ENCODE assay signal across 8 cellular contexts in genomic region chr10:15419279-15419874, GRCh38. TPM values are rescaled to one million over a fixed set of nuclear protein-coding genes. Genes with fewer than 3 reads are reported as not detected.
DNase-seq lines count a peak whose midpoint lies in the region; ATAC-seq, FAIRE-seq and TF ChIP-seq lines count a peak whose summit lies in the region.

No MANE protein-coding gene starts in this region.

- no peak for TF ChIP-seq POLR2A in GM12878 (IDR thresholded peaks at IDR 0.05; ENCODE audit: low read depth, low read length)

- no peaks in the 10 kb centered on the region for H3K36me3 ChIP-seq in GM12878 (ENCODE audit: control insufficient read depth in 2 of 2, insufficient read depth in 2 of 2, low read length in 1 of 2)
- H3K36me3 ChIP-seq in keratinocyte (ENCODE audit: control insufficient read depth in 2 of 2, extremely low read depth in 1 of 2, insufficient read depth in 2 of 2, low read length in 2 of 2) = no peaks in the 10 kb centered on the region

- H3K4me1 Mint-ChIP-seq in CD4-positive, alpha-beta T cell (ENCODE audit: low read depth) = no peaks in the 10 kb centered on the region

- ATAC-seq in CD4-positive, alpha-beta T cell (ENCODE audit: poor library complexity) = no peak
- peak; percentile 48 for ATAC-seq in GM18870 (IDR thresholded peaks at IDR 0.05; ENCODE audit: unreplicated experiment)
- ATAC-seq in GM12878 = peak; percentile 73
- no peak for ATAC-seq in GM19023 (IDR thresholded peaks at IDR 0.05; ENCODE audit: unreplicated experiment)

- H4K20me1 ChIP-seq in GM12878 (ENCODE audit: control insufficient read depth, insufficient read depth) = no peaks in the 10 kb centered on the region
- H4K20me1 ChIP-seq in keratinocyte (ENCODE audit: control insufficient read depth, extremely low read depth, insufficient read depth, low read length) = no peaks in the 10 kb centered on the region

- no peaks in the 10 kb centered on the region for H3K79me2 ChIP-seq in GM12878 (ENCODE audit: control insufficient read depth, insufficient read depth, low read length)
- no peaks in the 10 kb centered on the region for H3K79me2 ChIP-seq in keratinocyte (ENCODE audit: control insufficient read depth, insufficient read depth, low read length)

- SMC1A ChIA-PET in GM12878 (lab: Charles Lee; ENCODE audit: uncharacterized antibody, unreplicated experiment) = no interaction called here

- peak in 4 of 10 experiments; percentile 3 to 25 (median 14) for DNase-seq in CD4-positive, alpha-beta T cell
- DNase-seq in NCI-H82 treated with DMSO at 0.1 percent for 48 hours (lab: John Stamatoyannopoulos, UW; ENCODE audit: unreplicated experiment) (peak; percentile 12), GM12878 (ENCODE audit: low read depth, low spot score) (no peak), keratinocyte (ENCODE audit: low read depth, low spot score) (no peak), HTR-8/SVneo (ENCODE audit: insufficient read length, low spot score) (no peak)
- DNase-seq in stimulated activated CD8-positive, alpha-beta memory T cell treated with anti-CD3 and anti-CD28 coated beads, Interleukin-4, amount 100 ng/mL, for 48 hours = peak; percentile 43

- H3K9me1 ChIP-seq in keratinocyte (ENCODE audit: control insufficient read depth, extremely low read depth, insufficient read depth, low read length) = no peaks in the 10 kb centered on the region

- RAD21 ChIA-PET in GM12878 (lab: Charles Lee; ENCODE audit: unreplicated experiment) = no interaction called here

- CTCF ChIA-PET in CD4-positive, alpha-beta T cell (lab: Charles Lee) = interaction anchor here (1.1 kb wide), 1 partner anchor 12 kb away, joined by 3 read pairs; no protein-coding TSS in a partner anchor
- CTCF ChIA-PET in GM12878 (lab: Yijun Ruan, JAX) = interaction anchor here (0.6 to 2.3 kb wide), 12 partner anchors 8 to 81 kb away, joined by 3 to 13 read pairs (median 3); no protein-coding TSS in a partner anchor

- WGBS in GM12878 (ENCODE audit: insufficient coverage, insufficient replicate concordance, low lambda C conversion rate, missing lambda C conversion rate) = 20% methylated on average over 3 of the region's 3 CpGs

- BruUV-seq in GM12878 (replicated peaks; lab: Mats Ljungman, UMichigan) = no TSS peak

- H3K27me3 ChIP-seq in CD4-positive, alpha-beta T cell (ENCODE audit: control insufficient read depth, insufficient read depth, low read length) = no peaks in the 10 kb centered on the region
- no peaks in the 10 kb centered on the region for H3K27me3 ChIP-seq in GM12878 (replicated peaks in 1 of 2; ENCODE audit: control insufficient read depth in 2 of 2, insufficient read depth in 2 of 2, low read length in 1 of 2)
- H3K27me3 ChIP-seq in keratinocyte (ENCODE audit: control insufficient read depth, extremely low read depth, insufficient read depth, low read length) = no peaks in the 10 kb centered on the region

- no peak overlapping the region for H3K27ac ChIP-seq in CD4-positive, alpha-beta T cell (ENCODE audit: low read depth, low read length)
- no peak overlapping the region for H3K27ac ChIP-seq in GM12878 (ENCODE audit: control insufficient read depth, insufficient read depth)
- H3K27ac ChIP-seq in keratinocyte (ENCODE audit: control insufficient read depth, insufficient read depth, low read length) = no peak overlapping the region

- TF ChIP-seq CTCF in CD4-positive, alpha-beta T cell (IDR thresholded peaks at IDR 0.05) = peak; percentile 98
- TF ChIP-seq CTCF in GM12878 (IDR thresholded peaks at IDR 0.05 in 2 of 3, conservative IDR thresholded peaks at IDR 0.05 in 1 of 3; ENCODE audit: control insufficient read depth in 2 of 3, extremely low read depth in 1 of 3, insufficient read depth in 1 of 3, low read depth in 3 of 3, low read length in 3 of 3) = peak; percentile 52 to 76 (median 73)
- peak; percentile 43 to 61 (median 60) for TF ChIP-seq CTCF in keratinocyte (optimal IDR thresholded peaks at IDR 0.05 in 1 of 3, IDR thresholded peaks at IDR 0.05 in 1 of 3, conservative IDR thresholded peaks at IDR 0.05 in 1 of 3; ENCODE audit: extremely low read depth in 1 of 3, insufficient read depth in 2 of 3, low read length in 3 of 3)

- dilution Hi-C loops in keratinocyte (cut with MboI; ENCODE audit: extremely low pct_ligation_motif_present, low sequenced_read_pairs) = no loop called here

- H3K4me3 Mint-ChIP-seq in CD4-positive, alpha-beta T cell = no peak overlapping the region

- peak; percentile 85 for FAIRE-seq in GM12878 (lab: Jason Lieb, UNC)
- FAIRE-seq in keratinocyte (lab: Jason Lieb, UNC) = no peak
- FAIRE-seq in HTR-8/SVneo (lab: Jason Lieb, UNC) = no peak

- no peak for TF ChIP-seq EP300 in GM12878 (IDR thresholded peaks at IDR 0.05; ENCODE audit: borderline replicate concordance in 1 of 2, control insufficient read depth in 1 of 2, low read depth in 2 of 2, low read length in 2 of 2)

- no peak overlapping the region for H3K4me2 ChIP-seq in GM12878 (ENCODE audit: control insufficient read depth, insufficient read depth)
- H3K4me2 ChIP-seq in keratinocyte (ENCODE audit: control insufficient read depth, extremely low read depth, insufficient read depth, low read depth, low read length) = no peak overlapping the region

- peaks cover 21% of the 10 kb centered on the region for H3K27me3 Mint-ChIP-seq in CD4-positive, alpha-beta T cell

- H3K27ac Mint-ChIP-seq in CD4-positive, alpha-beta T cell = no peak overlapping the region

- no peaks in the 10 kb centered on the region for H3K36me3 Mint-ChIP-seq in CD4-positive, alpha-beta T cell (ENCODE audit: low read depth)

- no peaks in the 10 kb centered on the region for H3K9me3 Mint-ChIP-seq in CD4-positive, alpha-beta T cell

- H3K9ac ChIP-seq in GM12878 (ENCODE audit: control insufficient read depth, insufficient read depth, low read length) = no peak overlapping the region
- no peak overlapping the region for H3K9ac ChIP-seq in keratinocyte (ENCODE audit: control insufficient read depth, extremely low read depth, insufficient read depth, low read length)

- POLR2A ChIA-PET in CD4-positive, alpha-beta T cell (lab: Charles Lee) = interaction anchor here (0.6 kb wide), 1 partner anchor 33 kb away, joined by 3 read pairs; no protein-coding TSS in a partner anchor
- POLR2A ChIA-PET in GM12878 (lab: Charles Lee) = no interaction called here

- in situ Hi-C loops in GM12878 (cut with MboI) = no loop called here

- intact Hi-C loops in CD4-positive, alpha-beta T cell (cut with DNase I, micrococcal nuclease) = no loop called here
- intact Hi-C loops in GM12878 (cut with micrococcal nuclease; ENCODE audit: unreplicated experiment) = no loop called here

- H2AFZ ChIP-seq in GM12878 (ENCODE audit: control insufficient read depth, low read depth, low read length) (no peak overlapping the region), keratinocyte (ENCODE audit: control insufficient read depth, low read length) (no peak overlapping the region)

- H3K4me1 ChIP-seq in GM12878 (ENCODE audit: control insufficient read depth, insufficient read depth, low read length) (no peaks in the 10 kb centered on the region), keratinocyte (ENCODE audit: control insufficient read depth, extremely low read depth, insufficient read depth, low read length) (no peaks in the 10 kb centered on the region)

- no peak for TF ChIP-seq RAD21 in GM12878 (IDR thresholded peaks at IDR 0.05; ENCODE audit: insufficient read depth, low read depth, low read length)

- no peaks in the 10 kb centered on the region for H3K9me3 ChIP-seq in CD4-positive, alpha-beta T cell (ENCODE audit: control insufficient read depth, low read length)
- H3K9me3 ChIP-seq in GM12878 (replicated peaks; ENCODE audit: control insufficient read depth, insufficient read depth, low read length) (no peaks in the 10 kb centered on the region), keratinocyte (ENCODE audit: control insufficient read depth, low read depth, low read length) (no peaks in the 10 kb centered on the region)

- H3K4me3 ChIP-seq in GM12878 (no peak overlapping the region), keratinocyte (ENCODE audit: control insufficient read depth in 2 of 3, extremely low read depth in 1 of 3, insufficient read depth in 2 of 3, low read depth in 1 of 3, low read length in 3 of 3) (no peak overlapping the region)

RNA-seq across cellular contexts. Expression of gene FAM171A1, which starts 48.3 kb away (rescaled TPM):
- 1 to 10 TPM; 1.8 to 2.6 TPM for total RNA-seq in CD4-positive, alpha-beta T cell
- 2.2 and 2.9 TPM in 2 replicates for total RNA-seq in GM12878 (2013; cell fraction: nucleolus; rRNA removed)
- total RNA-seq in GM12878 (2014; rRNA removed) = 0.11 and 0.28 TPM in 2 replicates
- 0.09 and 0.18 TPM in 2 replicates for total RNA-seq in GM12878 (2014; rRNA removed; fragmentation: Illumina TruSeq; extraction: Trizol)
- 0.23 and 0.64 TPM in 2 replicates for total RNA-seq in GM12878 (2021)
- 0.37 TPM for polyA plus RNA-seq in GM12878 (2011; ENCODE audit: low read depth)
- 0.08 TPM in 1 of 2 replicates, not detected in the other for polyA plus RNA-seq in GM12878 (2011; rRNA removed)
- 0.06 and 0.07 TPM in 2 replicates for polyA plus RNA-seq in GM12878 (2011; cell fraction: cytosol; rRNA removed)
- polyA plus RNA-seq in GM12878 (2011; cell fraction: nucleus; rRNA removed) = 0.04 TPM in 1 of 2 replicates, not detected in the other
- polyA plus RNA-seq in GM12878 (2012) = 0.49 and 0.59 TPM in 2 replicates
- 0.10 and 0.11 TPM in 2 replicates for polyA plus RNA-seq in GM12878 (2014; fragmentation: Illumina TruSeq; extraction: Trizol)
- under 1 TPM in 1 of 2 experiments, not detected in 1; 0.05 TPM for polyA plus RNA-seq in GM12878 (2014; fragmentation: Nextera tagmentation; extraction: Ambion mirVana)
- 0.12 and 0.23 TPM in 2 replicates for polyA plus RNA-seq in GM12878 (2014; rRNA removed)
- under 1 TPM; 0.05 to 0.28 TPM for polyA plus RNA-seq in GM12878 (2016; fragmentation: Nextera tagmentation; extraction: Ambion mirVana)
- 0.15 TPM in 1 of 2 replicates, not detected in the other for polyA minus RNA-seq in GM12878 (2011; rRNA and poly(A)+ RNA removed)
- not detected in 2 replicates for polyA minus RNA-seq in GM12878 (2011; cell fraction: cytosol; rRNA and poly(A)+ RNA removed)
- not detected in 2 replicates for polyA minus RNA-seq in GM12878 (2011; cell fraction: nucleus; rRNA and poly(A)+ RNA removed)
- 7.5 to 14.9 TPM (median 8.8 TPM) in 3 replicates for polyA plus RNA-seq in keratinocyte
- polyA plus RNA-seq in keratinocyte (2011; ENCODE audit: low read depth) = 6.7 TPM
- polyA plus RNA-seq in keratinocyte (2011; cell fraction: cytosol; rRNA removed) = 12.5 and 12.7 TPM in 2 replicates
- 21.9 and 22.2 TPM in 2 replicates for polyA plus RNA-seq in keratinocyte (2011; cell fraction: nucleus; rRNA removed)
- 8.3 and 14.8 TPM in 2 replicates for polyA plus RNA-seq in keratinocyte (2012; ENCODE audit: low replicate concordance)
- polyA minus RNA-seq in keratinocyte = 7.6 to 17.5 TPM (median 8.4 TPM) in 3 replicates
- 13.4 TPM for polyA minus RNA-seq in keratinocyte (2011; cell fraction: cytosol; rRNA and poly(A)+ RNA removed)
- 10.8 and 16.1 TPM in 2 replicates for polyA minus RNA-seq in keratinocyte (2011; cell fraction: nucleus; rRNA and poly(A)+ RNA removed)

Comparison
In these comparisons a context has a peak if more than half of its experiments do, and no peak if none do; other contexts are left out.
1. ATAC-seq: peak in GM18870 (single experiment) and GM12878 (single experiment); none in CD4-positive, alpha-beta T cell (single experiment) and GM19023 (single experiment).
2. DNase-seq: peak in NCI-H82 treated with DMSO at 0.1 percent for 48 hours (single experiment) and stimulated activated CD8-positive, alpha-beta memory T cell treated with anti-CD3 and anti-CD28 coated beads, Interleukin-4, amount 100 ng/mL, for 48 hours (single experiment); none in GM12878 (single experiment), keratinocyte (single experiment) and HTR-8/SVneo (single experiment).
3. Peak in every context shown above with its lines, with median percentiles within 50 percentile points of each other: CTCF ChIP-seq.